8 cellular contexts compared by ENCODE assay signal in genomic region chr19:49617863-49618262, GRCh38. TPM values are rescaled to one million over a fixed set of nuclear protein-coding genes. Genes with fewer than 3 reads are reported as not detected.
DNase-seq lines count a peak whose midpoint lies in the region; ATAC-seq and TF ChIP-seq lines count a peak whose summit lies in the region.
"Not testable (repeated sequence)": the region's sequence is repeated elsewhere in the genome, so short reads cannot be mapped to it uniquely, and the experiment has no call there.
"Had no signal": no experiment of that assay in that cellular context is flagged by ENCODE, and none has a peak within 500 bp of the region (broad histone marks: within the 10 kb centered on the region; RNA-seq: fewer than 3 reads in every experiment).

No MANE protein-coding gene starts in this region.

- H3K27ac ChIP-seq in GM23338 (ENCODE audit: low read depth) = not testable (repeated sequence)
- peak overlapping the region; percentile 20; the same call in 1 of the 2 replicates for H3K27ac ChIP-seq in RWPE1

- not testable (repeated sequence) for H3K4me1 ChIP-seq in GM23338 (ENCODE audit: insufficient read depth)

- not testable (repeated sequence) for H3K4me1 Mint-ChIP-seq in GM23338; activated T-helper 17 cell treated with anti-CD3 and anti-CD28 coated beads, Interleukin-2, amount 50 U/mL, for 72 hours; stimulated activated naive B cell treated with anti-CD40 and anti-IgM and Interleukin-4, amounts not matched to agents 10 μg/mL and 1 μg/mL and 100 μg/mL, for 72 hours
- H3K4me1 Mint-ChIP-seq in MCF 10A (ENCODE audit: insufficient read depth, unreplicated experiment) (peaks cover 16% of the 10 kb centered on the region), natural killer cell (peaks cover 23 to 41% of the 10 kb centered on the region in 2 donors)

- CTCF ChIA-PET in RWPE1 (lab: Yijun Ruan, JAX) = interaction anchor here (0.6 to 1.0 kb wide), 2 partner anchors 11 to 150 kb away, joined by 3 to 6 read pairs; no protein-coding TSS in a partner anchor
- CTCF ChIA-PET in MCF 10A (lab: Yijun Ruan, JAX) = interaction anchor here (1.1 kb wide), 2 partner anchors 11 to 60 kb away, joined by 3 to 4 read pairs; no protein-coding TSS in a partner anchor

- H2AFZ ChIP-seq in GM23338 = not testable (repeated sequence)

- H3K27ac Mint-ChIP-seq in GM23338 (peak overlapping the region; percentile 67; the same call in 1 of the 2 replicates), MCF 10A (ENCODE audit: low read depth, unreplicated experiment) (peak overlapping the region; percentile 5), natural killer cell (peak overlapping the region; percentile 7 to 67)
- peak overlapping the region; percentile 33 for H3K27ac Mint-ChIP-seq in activated T-helper 17 cell treated with anti-CD3 and anti-CD28 coated beads, Interleukin-2, amount 50 U/mL, for 72 hours
- peak overlapping the region; percentile 9 for H3K27ac Mint-ChIP-seq in stimulated activated naive B cell treated with anti-CD40 and anti-IgM and Interleukin-4, amounts not matched to agents 10 μg/mL and 1 μg/mL and 100 μg/mL, for 72 hours

- TF ChIP-seq CTCF in GM23338 (conservative IDR thresholded peaks at IDR 0.05; ENCODE audit: low read depth in 2 of 2); RWPE1 (conservative IDR thresholded peaks at IDR 0.05; ENCODE audit: low read depth); MCF 10A (IDR thresholded peaks at IDR 0.05; ENCODE audit: unreplicated experiment); natural killer cell (IDR thresholded peaks at IDR 0.05): not testable (repeated sequence)

- H3K4me3 Mint-ChIP-seq in GM23338; activated T-helper 17 cell treated with anti-CD3 and anti-CD28 coated beads, Interleukin-2, amount 50 U/mL, for 72 hours; MCF 10A (ENCODE audit: unreplicated experiment); natural killer cell; stimulated activated naive B cell treated with anti-CD40 and anti-IgM and Interleukin-4, amounts not matched to agents 10 μg/mL and 1 μg/mL and 100 μg/mL, for 72 hours: not testable (repeated sequence)

- peaks cover 16% of the 10 kb centered on the region for H3K27me3 Mint-ChIP-seq in GM23338 (ENCODE audit: insufficient read depth, low read depth, poor library complexity)
- not testable (repeated sequence) for H3K27me3 Mint-ChIP-seq in activated T-helper 17 cell treated with anti-CD3 and anti-CD28 coated beads, Interleukin-2, amount 50 U/mL, for 72 hours; MCF 10A (ENCODE audit: insufficient read depth, unreplicated experiment); natural killer cell (ENCODE audit: low read depth in 2 of 2); stimulated activated naive B cell treated with anti-CD40 and anti-IgM and Interleukin-4, amounts not matched to agents 10 μg/mL and 1 μg/mL and 100 μg/mL, for 72 hours

- H3K9me2 ChIP-seq in GM23338 (ENCODE audit: insufficient read depth) = not testable (repeated sequence)

- H3K79me2 ChIP-seq in GM23338 (replicated peaks; ENCODE audit: insufficient read depth) = peaks cover 23% of the 10 kb centered on the region

- H3K36me3 ChIP-seq in GM23338 (ENCODE audit: insufficient read depth) = peaks cover 22% of the 10 kb centered on the region

- H3K9me3 Mint-ChIP-seq in GM23338; activated T-helper 17 cell treated with anti-CD3 and anti-CD28 coated beads, Interleukin-2, amount 50 U/mL, for 72 hours; MCF 10A (ENCODE audit: unreplicated experiment); natural killer cell; stimulated activated naive B cell treated with anti-CD40 and anti-IgM and Interleukin-4, amounts not matched to agents 10 μg/mL and 1 μg/mL and 100 μg/mL, for 72 hours: not testable (repeated sequence)

- BruUV-seq in MCF 10A (replicated peaks; lab: Mats Ljungman, UMichigan) = not testable (repeated sequence)

- POLR2A ChIA-PET in RWPE1 (lab: Yijun Ruan, JAX; ENCODE audit: low non-redundant PET) = not testable (repeated sequence)
- POLR2A ChIA-PET in MCF 10A (lab: Yijun Ruan, JAX) = interaction anchor here (0.6 to 1.9 kb wide), 3 partner anchors 12 to 20 kb away, joined by 3 to 10 read pairs (median 5); no protein-coding TSS in a partner anchor

- H4K20me1 ChIP-seq in GM23338 (replicated peaks; ENCODE audit: insufficient read depth) = peaks cover 49% of the 10 kb centered on the region

- ATAC-seq in GM23338; activated T-helper 17 cell treated with anti-CD3 and anti-CD28 coated beads, Interleukin-2, amount 50 U/mL, for 72 hours (replicated peaks); natural killer cell; stimulated activated naive B cell treated with anti-CD40 and anti-IgM and Interleukin-4, amounts not matched to agents 10 μg/mL and 1 μg/mL and 100 μg/mL, for 72 hours (replicated peaks): not testable (repeated sequence)

- H3K36me3 Mint-ChIP-seq in GM23338 (ENCODE audit: low read depth) = peaks cover 83% of the 10 kb centered on the region
- peaks cover 75% of the 10 kb centered on the region for H3K36me3 Mint-ChIP-seq in activated T-helper 17 cell treated with anti-CD3 and anti-CD28 coated beads, Interleukin-2, amount 50 U/mL, for 72 hours (ENCODE audit: low read depth)
- peaks cover 86% of the 10 kb centered on the region for H3K36me3 Mint-ChIP-seq in MCF 10A (ENCODE audit: insufficient read depth, unreplicated experiment)
- H3K36me3 Mint-ChIP-seq in natural killer cell = not testable (repeated sequence)
- peaks cover 53 to 74% of the 10 kb centered on the region in 2 donors for H3K36me3 Mint-ChIP-seq in stimulated activated naive B cell treated with anti-CD40 and anti-IgM and Interleukin-4, amounts not matched to agents 10 μg/mL and 1 μg/mL and 100 μg/mL, for 72 hours

- H3K4me3 ChIP-seq in GM23338 = not testable (repeated sequence)

- DNase-seq in GM23338 (ENCODE audit: low spot score); RWPE1 (ENCODE audit: low spot score); MCF 10A (ENCODE audit: unreplicated experiment); natural killer cell; stimulated activated naive B cell treated with anti-CD40 and anti-IgM and Interleukin-4, amounts not matched to agents 10 μg/mL and 1 μg/mL and 100 μg/mL, for 72 hours: not testable (repeated sequence)

- H3K4me2 ChIP-seq in GM23338 = not testable (repeated sequence)

- not testable (repeated sequence) for H3K27me3 ChIP-seq in GM23338 (ENCODE audit: insufficient read depth)

- intact Hi-C loops in MCF 10A (cut with micrococcal nuclease); natural killer cell (cut with micrococcal nuclease): not testable (repeated sequence)

- H3F3A ChIP-seq in GM23338 (replicated peaks; ENCODE audit: low read depth) = peaks cover 17% of the 10 kb centered on the region

RNA-seq across cellular contexts. Expression of gene RRAS, which starts 22.1 kb away (rescaled TPM):
- 6.1 and 9.3 TPM in 2 replicates for total RNA-seq in GM23338 (2014; rRNA removed; shearing (Covaris generic))
- 30.0 and 31.0 TPM in 2 replicates for polyA plus RNA-seq in GM23338 (2016; fragmentation: Nextera tagmentation; extraction: Ambion mirVana)
- total RNA-seq in activated T-helper 17 cell treated with anti-CD3 and anti-CD28 coated beads, Interleukin-2, amount 50 U/mL, for 72 hours = 10 to 100 TPM in 1 of 2 donors, 1 to 10 TPM in 1; 7.6 to 14.3 TPM
- total RNA-seq in MCF 10A (2022) (37.6 and 56.5 TPM in 2 replicates), natural killer cell (1 to 10 TPM; 2.0 to 7.7 (median 5.9) TPM)

RNA-seq across cellular contexts. Expression of gene SCAF1, which starts 24.1 kb away (rescaled TPM):
- 47.0 and 53.7 TPM in 2 replicates for total RNA-seq in GM23338 (2014; rRNA removed; shearing (Covaris generic))
- polyA plus RNA-seq in GM23338 (2016; fragmentation: Nextera tagmentation; extraction: Ambion mirVana) = 19.7 and 20.2 TPM in 2 replicates
- 10 to 100 TPM; 53.8 to 60.5 TPM for total RNA-seq in activated T-helper 17 cell treated with anti-CD3 and anti-CD28 coated beads, Interleukin-2, amount 50 U/mL, for 72 hours
- total RNA-seq in MCF 10A (2022) (81.3 and 101 TPM in 2 replicates), natural killer cell (10 to 100 TPM; 38.9 to 46.2 (median 44.9) TPM)

RNA-seq across cellular contexts. Expression of gene PRR12, which starts 26.9 kb away (rescaled TPM):
- total RNA-seq in GM23338 (2014; rRNA removed; shearing (Covaris generic)) = 32.1 and 41.6 TPM in 2 replicates
- 8.6 and 10.3 TPM in 2 replicates for polyA plus RNA-seq in GM23338 (2016; fragmentation: Nextera tagmentation; extraction: Ambion mirVana)
- total RNA-seq in activated T-helper 17 cell treated with anti-CD3 and anti-CD28 coated beads, Interleukin-2, amount 50 U/mL, for 72 hours = 10 to 100 TPM; 27.2 to 27.8 TPM
- total RNA-seq in MCF 10A (2022) (19.0 and 20.2 TPM in 2 replicates), natural killer cell (10 to 100 TPM; 51.1 to 62.1 (median 56.0) TPM)

RNA-seq across cellular contexts. Expression of gene PRRG2, which starts 36.7 kb away (rescaled TPM):
- 3.8 and 10.5 TPM in 2 replicates for total RNA-seq in GM23338 (2014; rRNA removed; shearing (Covaris generic))
- 2.0 and 2.3 TPM in 2 replicates for polyA plus RNA-seq in GM23338 (2016; fragmentation: Nextera tagmentation; extraction: Ambion mirVana)
- total RNA-seq in activated T-helper 17 cell treated with anti-CD3 and anti-CD28 coated beads, Interleukin-2, amount 50 U/mL, for 72 hours = 10 to 100 TPM in 1 of 2 donors, 1 to 10 TPM in 1; 3.8 to 12.3 TPM
- total RNA-seq in MCF 10A (2022) (3.9 and 4.7 TPM in 2 replicates), natural killer cell (under 1 TPM in 2 of 3 donors, not detected in 1; 0.39 to 0.56 TPM)
- total RNA-seq: G401 had no signal
- polyA plus RNA-seq: CD14-positive monocyte had no signal

RNA-seq across cellular contexts. Expression of gene NOSIP, which starts 37.5 kb away (rescaled TPM):
- total RNA-seq in GM23338 (2014; rRNA removed; shearing (Covaris generic)) = 88.5 and 89.8 TPM in 2 replicates
- polyA plus RNA-seq in GM23338 (2016; fragmentation: Nextera tagmentation; extraction: Ambion mirVana) = 141 and 143 TPM in 2 replicates
- 100 to 1,000 TPM; 101 to 103 TPM for total RNA-seq in activated T-helper 17 cell treated with anti-CD3 and anti-CD28 coated beads, Interleukin-2, amount 50 U/mL, for 72 hours
- 54.4 and 57.9 TPM in 2 replicates for total RNA-seq in MCF 10A (2022)
- total RNA-seq in natural killer cell = 10 to 100 TPM; 46.7 to 63.6 (median 59.8) TPM

Comparison
In these comparisons a context has a peak if more than half of its experiments do, and no peak if none do; other contexts are left out.
1. H3K27ac Mint-ChIP-seq: peak in every context shown above with its lines; median percentile 67 in GM23338; 37 in natural killer cell; 33 in activated T-helper 17 cell treated with anti-CD3 and anti-CD28 coated beads, Interleukin-2, amount 50 U/mL, for 72 hours; 9 in stimulated activated naive B cell treated with anti-CD40 and anti-IgM and Interleukin-4, amounts not matched to agents 10 μg/mL and 1 μg/mL and 100 μg/mL, for 72 hours; 5 in MCF 10A.